ENCODE assay signal across 1 cellular context in the genomic region with DNA sequence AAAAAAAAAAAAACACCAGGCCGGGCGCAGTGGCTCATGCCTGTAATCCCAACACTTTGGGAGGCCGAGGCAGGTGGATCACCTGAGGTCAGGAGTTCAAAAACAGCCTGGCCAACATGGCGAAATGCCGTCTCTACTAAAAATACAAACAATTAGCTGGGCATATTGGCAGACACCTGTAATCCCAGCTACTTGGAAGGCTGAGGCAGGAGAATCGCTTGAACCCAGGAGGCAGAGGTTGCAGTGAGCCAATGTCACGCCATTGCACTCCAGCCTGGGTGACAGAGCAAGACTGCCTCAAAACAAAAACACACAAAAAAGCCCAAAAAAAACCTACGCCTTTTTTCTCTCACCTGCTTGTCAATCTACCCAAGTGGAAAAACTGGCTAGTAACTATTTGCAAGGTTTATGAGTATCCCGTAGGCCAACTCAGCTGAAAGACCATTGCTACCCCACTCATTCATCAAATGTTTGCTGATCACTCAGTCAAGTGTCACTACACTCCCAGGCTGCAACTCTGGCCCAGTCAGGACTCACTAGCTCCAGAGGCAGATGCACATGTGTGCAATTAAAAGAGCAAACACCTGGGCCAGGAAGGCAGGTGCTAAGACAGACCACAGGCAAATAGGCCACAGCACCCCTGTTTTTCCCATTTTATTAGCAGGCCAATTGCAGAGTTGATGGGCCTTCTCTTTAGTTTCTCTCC.
TF ChIP-seq lines count a peak whose summit lies in the region.

No MANE protein-coding gene starts in this region.

TF ChIP-seq in HCT116, 20 proteins besides CTCF, POLR2A, EP300 and RAD21 (continued from another document):
- TF ChIP-seq SIN3A (IDR thresholded peaks at IDR 0.05; ENCODE audit: low read depth), result no peak
- no peak for TF ChIP-seq SRF (IDR thresholded peaks at IDR 0.05; ENCODE audit: low read depth)
- TF ChIP-seq TCF7L2 (IDR thresholded peaks at IDR 0.05; ENCODE audit: borderline replicate concordance, extremely low read depth, insufficient read depth, insufficient read length), result no peak
- TF ChIP-seq EZH2 (IDR thresholded peaks at IDR 0.05), result no peak
- TF ChIP-seq JUND (IDR thresholded peaks at IDR 0.05), result no peak
- TF ChIP-seq POLR2AphosphoS5 (IDR thresholded peaks at IDR 0.05; ENCODE audit: low read depth, low read length), result no peak
- no peak for TF ChIP-seq EGR1 (IDR thresholded peaks at IDR 0.05; ENCODE audit: low read depth)
- TF ChIP-seq FOSL1 (IDR thresholded peaks at IDR 0.05; ENCODE audit: low read depth), result no peak
- no peak for TF ChIP-seq SP1 (IDR thresholded peaks at IDR 0.05; ENCODE audit: low read depth)
- TF ChIP-seq, protein P1, sequence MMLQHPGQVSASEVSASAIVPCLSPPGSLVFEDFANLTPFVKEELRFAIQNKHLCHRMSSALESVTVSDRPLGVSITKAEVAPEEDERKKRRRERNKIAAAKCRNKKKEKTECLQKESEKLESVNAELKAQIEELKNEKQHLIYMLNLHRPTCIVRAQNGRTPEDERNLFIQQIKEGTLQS (IDR thresholded peaks at IDR 0.05), result no peak
